ENCODE assay signal across 9 cellular contexts in genomic region chr19:14555918-14556661, GRCh38. TPM values are rescaled to one million over a fixed set of nuclear protein-coding genes. Genes with fewer than 3 reads are reported as not detected.
A peak's percentile ranks its signal among the peaks of the same experiment; 100 is the strongest.
DNase-seq lines count a peak whose midpoint lies in the region; ATAC-seq and TF ChIP-seq lines count a peak whose summit lies in the region.
"Had no signal": no experiment of that assay in that cellular context is flagged by ENCODE, and none has a peak within 500 bp of the region (broad histone marks: within the 10 kb centered on the region; RNA-seq: fewer than 3 reads in every experiment).

No MANE protein-coding gene starts in this region.

- 72 to 78% (median 75%) methylated on average over 12 of the region's 12 CpGs for WGBS in stomach, 5 donors
- 55 to 83% methylated on average over 12 of the region's 12 CpGs for WGBS in thyroid gland, 2 donors

- H3K27ac Mint-ChIP-seq in stimulated activated naive CD8-positive, alpha-beta T cell treated with anti-CD3 and anti-CD28 coated beads, Interleukin-15, Interleukin-2, amounts not matched to agents 100 ng/mL and 50 ng/mL, for 24 hours = no peak overlapping the region
- peak overlapping the region; percentile 40 for H3K27ac Mint-ChIP-seq in activated T-helper 2 cell treated with anti-CD3 and anti-CD28 coated beads, Interferon-gamma antibody, Interleukin-2, Interleukin-4, amounts not matched to agents 10 μg/mL and 5 μg/mL and 100 μg/mL, durations not matched to agents 14 hours and 24 hours and 36 hours

- no peaks in the 10 kb centered on the region for H3K9me3 Mint-ChIP-seq in stimulated activated naive CD8-positive, alpha-beta T cell treated with anti-CD3 and anti-CD28 coated beads, Interleukin-15, Interleukin-2, amounts not matched to agents 100 ng/mL and 50 ng/mL, for 24 hours
- no peaks in the 10 kb centered on the region for H3K9me3 Mint-ChIP-seq in activated T-helper 2 cell treated with anti-CD3 and anti-CD28 coated beads, Interferon-gamma antibody, Interleukin-2, Interleukin-4, amounts not matched to agents 10 μg/mL and 5 μg/mL and 100 μg/mL, durations not matched to agents 14 hours and 24 hours and 36 hours

- intact Hi-C loops in activated T-helper 2 cell treated with anti-CD3 and anti-CD28 coated beads, Interferon-gamma antibody, Interleukin-2, Interleukin-4, amounts not matched to agents 10 μg/mL and 5 μg/mL and 100 μg/mL, durations not matched to agents 14 hours and 24 hours and 36 hours (cut with micrococcal nuclease) = no loop called here
- intact Hi-C loops in stomach (cut with DNase I; ENCODE audit: low total_unique reads) = no loop called here
- intact Hi-C loops in thyroid gland (cut with DNase I) = loop anchor here (10.0 kb wide), 1 partner anchor 51 kb away; no protein-coding TSS in a partner anchor

- TF ChIP-seq CTCF in stomach (IDR thresholded peaks at IDR 0.05) (no peak), thyroid gland (IDR thresholded peaks at IDR 0.05) (no peak)

- H3K9me3 ChIP-seq in stomach = no peaks in the 10 kb centered on the region
- no peaks in the 10 kb centered on the region for H3K9me3 ChIP-seq in thyroid gland

- H3K4me1 ChIP-seq in stomach = peaks cover 10 to 51% (median 37%) of the 10 kb centered on the region in 4 donors
- H3K4me1 ChIP-seq in thyroid gland = peaks cover 23 to 53% of the 10 kb centered on the region in 2 donors

- H3K36me3 ChIP-seq in stomach (peaks cover 0 to 11% (median 7%) of the 10 kb centered on the region in 4 donors), thyroid gland (no peaks in the 10 kb centered on the region)

- H3K36me3 Mint-ChIP-seq in stimulated activated naive CD8-positive, alpha-beta T cell treated with anti-CD3 and anti-CD28 coated beads, Interleukin-15, Interleukin-2, amounts not matched to agents 100 ng/mL and 50 ng/mL, for 24 hours (ENCODE audit: low read depth) = peaks cover 5% of the 10 kb centered on the region
- peaks cover 4% of the 10 kb centered on the region for H3K36me3 Mint-ChIP-seq in activated T-helper 2 cell treated with anti-CD3 and anti-CD28 coated beads, Interferon-gamma antibody, Interleukin-2, Interleukin-4, amounts not matched to agents 10 μg/mL and 5 μg/mL and 100 μg/mL, durations not matched to agents 14 hours and 24 hours and 36 hours (ENCODE audit: low read depth)

- H3K4me3 ChIP-seq in stomach = peak overlapping the region in 2 of 4 donors; percentile 9 to 20
- H3K4me3 ChIP-seq in thyroid gland (replicated peaks in 1 of 3) = no peak overlapping the region

- peak overlapping the region in 1 of 5 donors; percentile 6 for H3K27ac ChIP-seq in stomach
- H3K27ac ChIP-seq in thyroid gland = peak overlapping the region in 1 of 3 donors; percentile 78

- TF ChIP-seq EP300 in stomach (IDR thresholded peaks at IDR 0.05) = no peak

- TF ChIP-seq POLR2A in stomach (IDR thresholded peaks at IDR 0.05) (no peak), thyroid gland (IDR thresholded peaks at IDR 0.05) (no peak)

- H3K4me1 Mint-ChIP-seq in stimulated activated naive CD8-positive, alpha-beta T cell treated with anti-CD3 and anti-CD28 coated beads, Interleukin-15, Interleukin-2, amounts not matched to agents 100 ng/mL and 50 ng/mL, for 24 hours (ENCODE audit: low read depth) = peaks cover 46% of the 10 kb centered on the region
- peaks cover 16% of the 10 kb centered on the region for H3K4me1 Mint-ChIP-seq in activated T-helper 2 cell treated with anti-CD3 and anti-CD28 coated beads, Interferon-gamma antibody, Interleukin-2, Interleukin-4, amounts not matched to agents 10 μg/mL and 5 μg/mL and 100 μg/mL, durations not matched to agents 14 hours and 24 hours and 36 hours (ENCODE audit: low read depth)

- H3K27me3 ChIP-seq in stomach = no peaks in the 10 kb centered on the region
- no peaks in the 10 kb centered on the region for H3K27me3 ChIP-seq in thyroid gland

- H3K27me3 Mint-ChIP-seq in stimulated activated naive CD8-positive, alpha-beta T cell treated with anti-CD3 and anti-CD28 coated beads, Interleukin-15, Interleukin-2, amounts not matched to agents 100 ng/mL and 50 ng/mL, for 24 hours = no peaks in the 10 kb centered on the region
- no peaks in the 10 kb centered on the region for H3K27me3 Mint-ChIP-seq in activated T-helper 2 cell treated with anti-CD3 and anti-CD28 coated beads, Interferon-gamma antibody, Interleukin-2, Interleukin-4, amounts not matched to agents 10 μg/mL and 5 μg/mL and 100 μg/mL, durations not matched to agents 14 hours and 24 hours and 36 hours (ENCODE audit: low read depth)

- DNase-seq in stimulated activated naive CD8-positive, alpha-beta T cell treated with anti-CD3 and anti-CD28 coated beads, Interleukin-15, Interleukin-2, amounts not matched to agents 100 U/mL and 50 U/mL, for 24 hours = no peak
- DNase-seq in activated T-helper 2 cell treated with anti-CD3 and anti-CD28 coated beads, Interferon-gamma antibody, Interleukin-2, Interleukin-4, amounts not matched to agents 10 μg/mL and 5 μg/mL and 100 μg/mL, durations not matched to agents 14 hours and 24 hours and 36 hours (ENCODE audit: low spot score) = no peak
- peak; percentile 73 for DNase-seq in iris pigment epithelial cell (ENCODE audit: low read depth)
- DNase-seq in NCI-H1417 treated with DMSO at 0.1 percent for 48 hours (lab: John Stamatoyannopoulos, UW) = no peak
- DNase-seq in stomach = no peak
- no peak for DNase-seq in thyroid gland

- ATAC-seq in stimulated activated naive CD8-positive, alpha-beta T cell treated with anti-CD3 and anti-CD28 coated beads, Interleukin-15, Interleukin-2, amounts not matched to agents 100 U/mL and 50 U/mL, for 24 hours = no peak
- ATAC-seq in HG02981 (IDR thresholded peaks at IDR 0.05; ENCODE audit: unreplicated experiment) = no peak

- peak overlapping the region; percentile 13 for H3K4me3 Mint-ChIP-seq in stimulated activated naive CD8-positive, alpha-beta T cell treated with anti-CD3 and anti-CD28 coated beads, Interleukin-15, Interleukin-2, amounts not matched to agents 100 ng/mL and 50 ng/mL, for 24 hours
- no peak overlapping the region for H3K4me3 Mint-ChIP-seq in activated T-helper 2 cell treated with anti-CD3 and anti-CD28 coated beads, Interferon-gamma antibody, Interleukin-2, Interleukin-4, amounts not matched to agents 10 μg/mL and 5 μg/mL and 100 μg/mL, durations not matched to agents 14 hours and 24 hours and 36 hours (ENCODE audit: low read depth)

RNA-seq across cellular contexts. Expression of gene NDUFB7, which starts 15.8 kb away (rescaled TPM):
- total RNA-seq in activated T-helper 2 cell treated with anti-CD3 and anti-CD28 coated beads, Interferon-gamma antibody, Interleukin-2, Interleukin-4, amounts not matched to agents 10 μg/mL and 5 μg/mL and 100 μg/mL, durations not matched to agents 14 hours and 24 hours and 36 hours = 129 and 136 TPM in 2 replicates
- 1,000 to 10,000 TPM in 1 of 5 donors, 100 to 1,000 TPM in 4; 159 to 1,175 (median 226) TPM for total RNA-seq in stomach
- polyA plus RNA-seq in stomach = 100 to 1,000 TPM; 558 to 652 (median 596) TPM
- 100 to 1,000 TPM; 208 to 584 (median 422) TPM for total RNA-seq in thyroid gland

RNA-seq across cellular contexts. Expression of gene TECR, which starts 26.7 kb away (rescaled TPM):
- 128 and 134 TPM in 2 replicates for total RNA-seq in activated T-helper 2 cell treated with anti-CD3 and anti-CD28 coated beads, Interferon-gamma antibody, Interleukin-2, Interleukin-4, amounts not matched to agents 10 μg/mL and 5 μg/mL and 100 μg/mL, durations not matched to agents 14 hours and 24 hours and 36 hours
- total RNA-seq in stomach = 10 to 100 TPM; 10.5 to 90.4 (median 54.0) TPM
- polyA plus RNA-seq in stomach = 100 to 1,000 TPM; 114 to 266 (median 166) TPM
- 100 to 1,000 TPM in 2 of 4 donors, 10 to 100 TPM in 2; 75.5 to 126 (median 99.0) TPM for total RNA-seq in thyroid gland

RNA-seq across cellular contexts. Expression of gene CLEC17A, which starts 26.8 kb away (rescaled TPM):
- 0.14 TPM in 1 of 2 replicates, not detected in the other for total RNA-seq in activated T-helper 2 cell treated with anti-CD3 and anti-CD28 coated beads, Interferon-gamma antibody, Interleukin-2, Interleukin-4, amounts not matched to agents 10 μg/mL and 5 μg/mL and 100 μg/mL, durations not matched to agents 14 hours and 24 hours and 36 hours
- total RNA-seq in stomach (under 1 TPM in 1 of 5 donors, not detected in 4; 0.18 TPM), thyroid gland (not detected)
- polyA plus RNA-seq in stomach = under 1 TPM in 1 of 3 donors, not detected in 2; 0.18 TPM
- total RNA-seq: Daoy had no signal

RNA-seq across cellular contexts. Expression of gene DNAJB1, which starts 37.9 kb away (rescaled TPM):
- 113 TPM in 2 replicates for total RNA-seq in activated T-helper 2 cell treated with anti-CD3 and anti-CD28 coated beads, Interferon-gamma antibody, Interleukin-2, Interleukin-4, amounts not matched to agents 10 μg/mL and 5 μg/mL and 100 μg/mL, durations not matched to agents 14 hours and 24 hours and 36 hours
- total RNA-seq in stomach (10 to 100 TPM in 4 of 5 donors, 1 to 10 TPM in 1; 9.9 to 62.6 (median 33.0) TPM), thyroid gland (10 to 100 TPM; 49.1 to 61.1 (median 55.3) TPM)
- polyA plus RNA-seq in stomach = 10 to 100 TPM; 74.9 to 85.8 (median 80.9) TPM
